In the genomic region with DNA sequence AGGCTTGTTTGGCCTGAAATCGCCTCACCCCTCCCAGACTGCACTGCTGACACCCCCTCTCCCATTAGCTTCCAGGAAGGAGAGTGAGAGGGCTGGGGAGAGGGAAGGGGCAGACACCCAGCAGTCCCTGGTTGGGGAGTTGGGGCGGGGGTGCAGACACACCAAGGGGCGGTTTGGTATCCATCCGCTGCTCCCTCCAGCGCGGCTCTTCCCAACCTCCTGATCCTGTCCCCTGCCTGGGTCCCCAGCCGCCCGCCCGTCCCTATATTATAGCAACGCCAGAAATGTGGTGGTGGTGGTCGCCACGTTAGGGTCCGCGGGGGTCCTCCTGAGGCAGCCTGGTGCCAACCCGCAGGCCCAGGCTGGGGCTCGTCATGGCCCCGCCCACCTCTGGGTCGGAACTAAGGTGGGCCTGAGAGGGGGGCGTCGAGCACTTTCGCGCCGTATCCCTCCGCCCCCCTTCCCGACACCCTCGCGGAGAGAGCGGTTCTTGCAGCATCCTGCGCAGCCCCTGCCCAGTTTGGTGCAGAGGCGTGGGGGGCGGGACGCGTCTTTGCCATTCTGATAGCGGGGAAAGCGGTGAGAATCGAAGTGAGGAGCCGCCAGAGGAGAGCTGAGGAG, we compare ENCODE assay signal across 8 cellular contexts. TPM values are rescaled to one million over a fixed set of nuclear protein-coding genes. Genes with fewer than 3 reads are reported as not detected.
DNase-seq lines count a peak whose midpoint lies in the region; ATAC-seq and TF ChIP-seq lines count a peak whose summit lies in the region.

No MANE protein-coding gene starts in this region.

- H3K27me3 ChIP-seq in rectal smooth muscle tissue (ENCODE audit: control insufficient read depth, insufficient read depth, low read length) = no peaks in the 10 kb centered on the region

- TF ChIP-seq CTCF in GM12875 (IDR thresholded peaks at IDR 0.05; ENCODE audit: borderline replicate concordance, insufficient read depth, low read depth, low read length) (no peak), fibroblast of the aortic adventitia (IDR thresholded peaks at IDR 0.05; ENCODE audit: insufficient read depth, low read length) (no peak)

- ATAC-seq in HG03571 (IDR thresholded peaks at IDR 0.05; ENCODE audit: unreplicated experiment) = no peak
- no peak for ATAC-seq in GM19467 (IDR thresholded peaks at IDR 0.05; ENCODE audit: unreplicated experiment)

- DNase-seq in activated CD4-positive, alpha-beta T cell treated with anti-CD3 and anti-CD28 coated beads for 48 hours = peak; percentile 9
- no peak for DNase-seq in fibroblast of the aortic adventitia (ENCODE audit: low read depth)
- no peak for DNase-seq in AML-193 (lab: John Stamatoyannopoulos, UW)
- DNase-seq in NCI-H1092 (lab: John Stamatoyannopoulos, UW) = no peak

- H3K4me3 ChIP-seq in GM12875 (ENCODE audit: low read depth, low read length) (peak overlapping the region; percentile 50), fibroblast of the aortic adventitia (ENCODE audit: low read depth, low read length) (peak overlapping the region; percentile 66), rectal smooth muscle tissue (ENCODE audit: low read length) (peak overlapping the region; percentile 72)

- H3K9ac ChIP-seq in rectal smooth muscle tissue (ENCODE audit: low read length) = no peak overlapping the region

- H3K27ac ChIP-seq in rectal smooth muscle tissue (ENCODE audit: low read depth, low read length) = no peak overlapping the region

- H3K36me3 ChIP-seq in rectal smooth muscle tissue (ENCODE audit: control insufficient read depth, insufficient read depth, low read length) = peaks cover 2% of the 10 kb centered on the region

- H3K4me1 ChIP-seq in rectal smooth muscle tissue (ENCODE audit: control insufficient read depth, insufficient read depth, low read length) = no peaks in the 10 kb centered on the region

RNA-seq across cellular contexts. Expression of gene GPRASP3, which starts 25.1 kb away (rescaled TPM):
- 5.3 and 10.7 TPM in 2 replicates for total RNA-seq in fibroblast of the aortic adventitia (ENCODE audit: low replicate concordance)

RNA-seq across cellular contexts. Expression of gene GPRASP2, which starts 33.4 kb away (rescaled TPM):
- 13.6 and 18.6 TPM in 2 replicates for total RNA-seq in fibroblast of the aortic adventitia (ENCODE audit: low replicate concordance)
